Comparison of ENCODE assay signal across 9 cellular contexts in the genomic region with DNA sequence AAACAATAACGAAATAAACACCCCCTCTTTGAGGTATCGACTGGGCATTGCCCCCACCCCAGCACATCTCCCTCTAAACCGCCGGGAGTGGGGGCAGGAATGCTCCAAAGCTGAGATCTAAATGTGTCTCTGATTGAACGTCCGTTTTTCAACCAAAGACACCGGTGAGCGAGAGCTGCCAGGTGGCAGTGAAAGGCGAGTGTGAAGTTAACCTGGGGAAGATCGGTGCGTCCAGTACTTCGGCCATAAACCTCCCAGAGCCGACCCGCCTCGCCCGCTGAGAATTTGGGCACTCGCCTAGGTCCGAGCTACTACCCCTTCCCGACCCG. TPM values are rescaled to one million over a fixed set of nuclear protein-coding genes. Genes with fewer than 3 reads are reported as not detected.
A peak's percentile ranks its signal among the peaks of the same experiment; 100 is the strongest.
DNase-seq lines count a peak whose midpoint lies in the region; ATAC-seq, FAIRE-seq and TF ChIP-seq lines count a peak whose summit lies in the region.
"Had no signal": no experiment of that assay in that cellular context is flagged by ENCODE, and none has a peak within 500 bp of the region (broad histone marks: within the 10 kb centered on the region; RNA-seq: fewer than 3 reads in every experiment).

No MANE protein-coding gene starts in this region.

- peak overlapping the region; percentile 61 for H3K9ac ChIP-seq in KMS-11
- H3K9ac ChIP-seq in K562 (ENCODE audit: insufficient read depth in 1 of 2, low read depth in 2 of 2, low read length in 2 of 2), result peak overlapping the region; percentile 76 to 96

- H3K36me3 ChIP-seq in KMS-11 (ENCODE audit: insufficient read depth) (no peaks in the 10 kb centered on the region), K562 (ENCODE audit: control insufficient read depth, insufficient read depth, low read length) (peaks cover 22% of the 10 kb centered on the region), thoracic aorta (peaks cover 11% of the 10 kb centered on the region)

- H4K20me1 ChIP-seq in KMS-11 (ENCODE audit: insufficient read depth) (no peaks in the 10 kb centered on the region), K562 (replicated peaks; ENCODE audit: control insufficient read depth, insufficient read depth, low read length) (no peaks in the 10 kb centered on the region)

- H3K9me3 ChIP-seq in K562 (replicated peaks; ENCODE audit: control insufficient read depth, insufficient read depth, low read depth, low read length) (no peaks in the 10 kb centered on the region), thoracic aorta (no peaks in the 10 kb centered on the region)

- POLR2A ChIA-PET in K562 (lab: Yijun Ruan, JAX), result interaction anchor here (0.6 to 1.3 kb wide), 7 partner anchors 9 to 305 kb away, joined by 3 to 6 read pairs (median 3); no protein-coding TSS in a partner anchor

- no peaks in the 10 kb centered on the region for H3K9me1 ChIP-seq in K562 (ENCODE audit: control insufficient read depth, insufficient read depth, low read length)

- WGBS in K562 (ENCODE audit: insufficient coverage, low coverage, missing lambda C conversion rate), result 0% methylated on average over 13 of the region's 20 CpGs

- BruUV-seq in K562 (replicated peaks; lab: Mats Ljungman, UMichigan), result TSS peak; percentile 50

- H3K27ac ChIP-seq in KMS-11, result peak overlapping the region; percentile 26
- peak overlapping the region; percentile 77 for H3K27ac ChIP-seq in K562 (ENCODE audit: extremely low read depth, low read depth, low read length)
- H3K27ac ChIP-seq in layer of hippocampus (ENCODE audit: low read depth, low read length), result peak overlapping the region; percentile 84
- H3K27ac ChIP-seq in thoracic aorta, result peak overlapping the region; percentile 39 to 70

- H3K4me1 ChIP-seq in KMS-11 (ENCODE audit: low read depth, poor library complexity, severe bottlenecking) (peaks cover 11% of the 10 kb centered on the region), K562 (replicated peaks in 1 of 2; ENCODE audit: control insufficient read depth in 2 of 2, insufficient read depth in 2 of 2, low read length in 2 of 2) (peaks cover 13 to 14% of the 10 kb centered on the region in 2 experiments; a peak in 4 of 5 replicates), thoracic aorta (ENCODE audit: control insufficient read depth in 1 of 2, low read depth in 2 of 2) (peaks cover 12 to 19% of the 10 kb centered on the region in 2 donors)

- TF ChIP-seq RAD21 in K562 (CRISPR knock-in tag; conservative IDR thresholded peaks at IDR 0.05 in 1 of 2, IDR thresholded peaks at IDR 0.05 in 1 of 2), result no peak

- intact Hi-C loops in K562 (cut with micrococcal nuclease), result no loop called here

- no peak for FAIRE-seq in K562 (lab: Jason Lieb, UNC)

- CTCF ChIA-PET in K562 (lab: Yijun Ruan, JAX; ENCODE audit: low intra/inter-chr PET ratio), result no interaction called here

- peak overlapping the region; percentile 48 for H3K4me2 ChIP-seq in KMS-11
- H3K4me2 ChIP-seq in K562 (ENCODE audit: insufficient read depth, low read length), result peak overlapping the region; percentile 83

- in situ Hi-C loops in ACHN (cut with HindIII; ENCODE audit: low pct_ligation_motif_present, low pct_unique_long_range_greater_than_20kb, low sequenced_read_pairs) (no loop called here), K562 (cut with MboI) (no loop called here)

- H3K79me2 ChIP-seq in KMS-11 (ENCODE audit: insufficient read depth, low read depth) (no peaks in the 10 kb centered on the region), K562 (ENCODE audit: control insufficient read depth, insufficient read depth, low read length) (peaks cover 25% of the 10 kb centered on the region)

- TF ChIP-seq CTCF in KMS-11 (conservative IDR thresholded peaks at IDR 0.05; ENCODE audit: low read depth, low read length) (no peak), K562 (IDR thresholded peaks at IDR 0.05 in 2 of 3, conservative IDR thresholded peaks at IDR 0.05 in 1 of 3; ENCODE audit: insufficient read depth in 2 of 3, low read depth in 1 of 3, low read length in 3 of 3) (no peak), thoracic aorta (IDR thresholded peaks at IDR 0.05) (no peak)

- no peak for TF ChIP-seq POLR2A in K562 (conservative IDR thresholded peaks at IDR 0.05)

- ATAC-seq in GM18907 (IDR thresholded peaks at IDR 0.05; ENCODE audit: unreplicated experiment) (peak; percentile 14), K562 (peak; percentile 48), thoracic aorta (ENCODE audit: insufficient number of reproducible peaks, low FRiP score, low read depth) (no peak), HG03442 (IDR thresholded peaks at IDR 0.05; ENCODE audit: unreplicated experiment) (no peak)

- H3K4me3 ChIP-seq in KMS-11 (IDR thresholded peaks at IDR 0.05; ENCODE audit: insufficient read depth, low read depth, low read length) (no peak overlapping the region), K562 (peak overlapping the region; percentile 56), thoracic aorta (peak overlapping the region; percentile 94)

- H2AFZ ChIP-seq in KMS-11 (ENCODE audit: low read depth) (peak overlapping the region; percentile 83; the same call in 1 of the 2 replicates), K562 (ENCODE audit: low read depth, low read length) (peak overlapping the region; percentile 98)

- TF ChIP-seq EP300 in K562 (IDR thresholded peaks at IDR 0.05; ENCODE audit: low read length), result no peak

- H3K27me3 ChIP-seq in KMS-11 (ENCODE audit: insufficient read depth, low read depth), result no peaks in the 10 kb centered on the region
- H3K27me3 ChIP-seq in K562 (ENCODE audit: control insufficient read depth in 2 of 2, insufficient read depth in 2 of 2, low read length in 2 of 2), result peaks cover 0 to under 1% of the 10 kb centered on the region in 2 experiments; a peak in 1 of 5 replicates
- H3K27me3 ChIP-seq in layer of hippocampus (ENCODE audit: control insufficient read depth, insufficient read depth, low read length), result no peaks in the 10 kb centered on the region
- no peaks in the 10 kb centered on the region for H3K27me3 ChIP-seq in thoracic aorta (replicated peaks; ENCODE audit: insufficient read depth)

- peak; percentile 15 for DNase-seq in ACHN
- peak in 2 of 4 experiments; percentile 11 to 17 for DNase-seq in K562 (ENCODE audit: extremely low read depth in 1 of 4, low spot score in 3 of 4)
- no peak for DNase-seq in thoracic aorta (ENCODE audit: low spot score)
- no peak for DNase-seq in COR-L47 (lab: John Stamatoyannopoulos, UW)

RNA-seq across cellular contexts. Expression of gene ANGEL1, which starts 0.6 kb away (rescaled TPM):
- 59.6 and 73.4 TPM in 2 replicates for total RNA-seq in K562 (2011; cell fraction: chromatin; rRNA removed; ENCODE audit: low replicate concordance)
- total RNA-seq in K562 (2011; cell fraction: nucleolus; rRNA removed), result 47.6 and 52.5 TPM in 2 replicates
- total RNA-seq in K562 (2011; cell fraction: nucleoplasm; rRNA removed), result 56.4 and 62.1 TPM in 2 replicates
- total RNA-seq in K562 (2014; rRNA removed) (5.2 and 6.7 TPM in 2 replicates), K562 (2014; rRNA removed; fragmentation: Illumina TruSeq; extraction: Trizol) (7.2 and 7.3 TPM in 2 replicates), K562 (2015; rRNA removed; fragmentation: Illumina TruSeq; extraction: Trizol) (6.1 and 6.3 TPM in 2 replicates), K562 (2021) (13.0 and 13.7 TPM in 2 replicates), thoracic aorta (10 to 100 TPM; 19.5 to 24.5 TPM)
- polyA plus RNA-seq in K562 (2011; rRNA removed) (22.2 and 22.8 TPM in 2 replicates), K562 (2014; fragmentation: Illumina TruSeq; extraction: Trizol) (10.8 and 12.0 TPM in 2 replicates), K562 (2014; fragmentation: Nextera tagmentation; extraction: Ambion mirVana) (1 to 10 TPM; 2.1 to 3.2 TPM), K562 (2014; rRNA removed) (9.8 and 15.0 TPM in 2 replicates)
- polyA plus RNA-seq in K562 (2011; cell fraction: cytosol; rRNA removed), result 23.9 and 26.3 TPM in 2 replicates
- 35.0 and 39.9 TPM in 2 replicates for polyA plus RNA-seq in K562 (2011; cell fraction: nucleus; rRNA removed)
- polyA plus RNA-seq in K562 (2012), result 6.7 and 7.5 TPM in 2 replicates
- polyA minus RNA-seq in K562 (2011; rRNA and poly(A)+ RNA removed), result 20.3 and 23.9 TPM in 2 replicates
- 8.4 and 14.6 TPM in 2 replicates for polyA minus RNA-seq in K562 (2011; cell fraction: cytosol; rRNA and poly(A)+ RNA removed)
- 18.8 and 22.4 TPM in 2 replicates for polyA minus RNA-seq in K562 (2011; cell fraction: nucleus; rRNA and poly(A)+ RNA removed)

RNA-seq across cellular contexts. Expression of gene LRRC74A, which starts 14.2 kb away (rescaled TPM):
- not detected in 2 replicates for total RNA-seq in K562 (2011; cell fraction: chromatin; rRNA removed; ENCODE audit: low replicate concordance)
- not detected in 2 replicates for total RNA-seq in K562 (2011; cell fraction: nucleolus; rRNA removed)
- total RNA-seq in K562 (2011; cell fraction: nucleoplasm; rRNA removed), result not detected in 2 replicates
- total RNA-seq in K562 (2014; rRNA removed) (not detected in 2 replicates), K562 (2014; rRNA removed; fragmentation: Illumina TruSeq; extraction: Trizol) (not detected in 2 replicates), K562 (2015; rRNA removed; fragmentation: Illumina TruSeq; extraction: Trizol) (not detected in 2 replicates), K562 (2021) (not detected in 2 replicates), thoracic aorta (not detected)
- polyA plus RNA-seq in K562 (2011; rRNA removed) (not detected in 2 replicates), K562 (2014; fragmentation: Illumina TruSeq; extraction: Trizol) (not detected in 2 replicates), K562 (2014; fragmentation: Nextera tagmentation; extraction: Ambion mirVana) (not detected), K562 (2014; rRNA removed) (not detected in 2 replicates)
- polyA plus RNA-seq in K562 (2011; cell fraction: cytosol; rRNA removed), result not detected in 2 replicates
- not detected in 2 replicates for polyA plus RNA-seq in K562 (2011; cell fraction: nucleus; rRNA removed)
- polyA plus RNA-seq in K562 (2012), result not detected in 2 replicates
- polyA minus RNA-seq in K562 (2011; rRNA and poly(A)+ RNA removed), result not detected in 2 replicates
- not detected in 2 replicates for polyA minus RNA-seq in K562 (2011; cell fraction: cytosol; rRNA and poly(A)+ RNA removed)
- not detected in 2 replicates for polyA minus RNA-seq in K562 (2011; cell fraction: nucleus; rRNA and poly(A)+ RNA removed)
- total RNA-seq: lung microvascular endothelial cell had no signal

RNA-seq across cellular contexts. Expression of gene VASH1, which starts 50.8 kb away (rescaled TPM):
- 0.30 and 0.46 TPM in 2 replicates for total RNA-seq in K562 (2011; cell fraction: chromatin; rRNA removed; ENCODE audit: low replicate concordance)
- 0.67 TPM in 1 of 2 replicates, not detected in the other for total RNA-seq in K562 (2011; cell fraction: nucleolus; rRNA removed)
- total RNA-seq in K562 (2011; cell fraction: nucleoplasm; rRNA removed), result 0.07 and 0.15 TPM in 2 replicates
- total RNA-seq in K562 (2014; rRNA removed) (0.05 and 0.16 TPM in 2 replicates), K562 (2014; rRNA removed; fragmentation: Illumina TruSeq; extraction: Trizol) (0.11 and 0.22 TPM in 2 replicates), K562 (2015; rRNA removed; fragmentation: Illumina TruSeq; extraction: Trizol) (0.11 and 0.25 TPM in 2 replicates), K562 (2021) (0.16 and 0.27 TPM in 2 replicates), thoracic aorta (10 to 100 TPM; 21.5 to 27.7 TPM)
- polyA plus RNA-seq in K562 (2011; rRNA removed) (0.15 and 0.43 TPM in 2 replicates), K562 (2014; fragmentation: Illumina TruSeq; extraction: Trizol) (0.03 and 0.11 TPM in 2 replicates), K562 (2014; fragmentation: Nextera tagmentation; extraction: Ambion mirVana) (under 1 TPM in 1 of 2 experiments, not detected in 1; 0.01 TPM), K562 (2014; rRNA removed) (0.16 and 0.49 TPM in 2 replicates)
- 0.18 and 0.55 TPM in 2 replicates for polyA plus RNA-seq in K562 (2011; cell fraction: cytosol; rRNA removed)
- 0.74 and 1.3 TPM in 2 replicates for polyA plus RNA-seq in K562 (2011; cell fraction: nucleus; rRNA removed)
- polyA plus RNA-seq in K562 (2012), result 0.46 and 0.48 TPM in 2 replicates
- polyA minus RNA-seq in K562 (2011; rRNA and poly(A)+ RNA removed), result 0.24 and 0.46 TPM in 2 replicates
- polyA minus RNA-seq in K562 (2011; cell fraction: cytosol; rRNA and poly(A)+ RNA removed), result 0.73 and 0.76 TPM in 2 replicates
- polyA minus RNA-seq in K562 (2011; cell fraction: nucleus; rRNA and poly(A)+ RNA removed), result 0.33 and 0.40 TPM in 2 replicates

Comparison
In these comparisons a context has a peak if more than half of its experiments do, and no peak if none do; other contexts are left out.
1. ATAC-seq: peak in GM18907 (single experiment) and K562 (single experiment); none in thoracic aorta (single experiment) and HG03442 (single experiment).
2. H3K27ac ChIP-seq: peak in every context shown above with its lines; median percentile 84 in layer of hippocampus; 77 in K562; 54 in thoracic aorta; 26 in KMS-11.
3. RNA of gene VASH1, which starts 50.8 kb away (total RNA-seq): 21.5 to 27.7 TPM in thoracic aorta; 0.05 to 0.67 TPM in K562; every median in the first group is over 10 times any median in the second.